8 cellular contexts compared by ENCODE assay signal in genomic region chr2:210476194-210477128, GRCh38. TPM values are rescaled to one million over a fixed set of nuclear protein-coding genes. Genes with fewer than 3 reads are reported as not detected.
DNase-seq lines count a peak whose midpoint lies in the region; ATAC-seq, FAIRE-seq and TF ChIP-seq lines count a peak whose summit lies in the region.

TSS of gene LANCL1 (minus strand) at chr2:210476759. CDS start at chr2:210476396, 363 bp downstream.

- peak; percentile 80 for DNase-seq in NCI-H1694 (lab: John Stamatoyannopoulos, UW)
- peak; percentile 45 to 96 (median 89) for DNase-seq in anterior cingulate cortex (lab: John Stamatoyannopoulos, UW)
- DNase-seq in right atrium auricular region (ENCODE audit: low spot score): peak; percentile 95
- DNase-seq in psoas muscle: peak; percentile 90 to 94
- DNase-seq in urothelium cell line (ENCODE audit: low spot score): peak; percentile 92

- ATAC-seq in HG02884 (IDR thresholded peaks at IDR 0.05; ENCODE audit: unreplicated experiment) (peak; percentile 99), psoas muscle (peak; percentile 99 to 100 (median 100))

- WGBS in psoas muscle, 3 donors: 0 to 1% (median 0%) methylated on average over 49 of the region's 49 CpGs

- peak within 1 kb of the TSS; percentile 74 to 77 for H3K4me3 ChIP-seq in right atrium auricular region
- peak within 1 kb of the TSS; percentile 95 for H3K4me3 ChIP-seq in psoas muscle

- H3K9me3 ChIP-seq in right atrium auricular region (no peaks in the 10 kb centered on the region), psoas muscle (no peaks in the 10 kb centered on the region)

- peak; percentile 83 for TF ChIP-seq POLR2A in GM15510 (IDR thresholded peaks at IDR 0.05; ENCODE audit: borderline replicate concordance, extremely low read depth, insufficient read length)

- no peak for FAIRE-seq in urothelium cell line (lab: Jason Lieb, UNC)

- H3K36me3 ChIP-seq in right atrium auricular region (peaks cover 13% of the 10 kb centered on the region), psoas muscle (ENCODE audit: insufficient read depth in 1 of 2, low read depth in 1 of 2) (peaks cover 0 to 14% of the 10 kb centered on the region in 2 donors)

- H3K27ac ChIP-seq in right atrium auricular region (peak within 1 kb of the TSS; percentile 66 to 81), psoas muscle (peak within 1 kb of the TSS; percentile 82)

- H3K27me3 ChIP-seq in right atrium auricular region (no peaks in the 10 kb centered on the region), psoas muscle (ENCODE audit: insufficient read depth in 3 of 3, low read length in 2 of 3) (no peaks in the 10 kb centered on the region)

- intact Hi-C loops in T-helper 2 cell treated with Interferon-gamma antibody and Interleukin-4, amounts not matched to agents 100 ng/mL and 5 ng/mL, for 36 hours (cut with micrococcal nuclease): loop anchor here (1.0 to 2.0 kb wide), 4 partner anchors 14 to 474 kb away; partner anchors contain the start of gene RPE
- intact Hi-C loops in psoas muscle (cut with DNase I): no loop called here

- TF ChIP-seq CTCF in right atrium auricular region (IDR thresholded peaks at IDR 0.05) (no peak), psoas muscle (IDR thresholded peaks at IDR 0.05) (no peak)

- H3K4me1 ChIP-seq in right atrium auricular region (peaks cover 0 to 16% of the 10 kb centered on the region in 2 donors), psoas muscle (peaks cover 21% of the 10 kb centered on the region)

RNA-seq across cellular contexts. Expression of gene LANCL1, which starts in this region (rescaled TPM):
- 33.3 and 35.8 TPM in 2 replicates for total RNA-seq in T-helper 2 cell treated with Interferon-gamma antibody and Interleukin-4, amounts not matched to agents 100 ng/mL and 5 ng/mL, for 36 hours
- total RNA-seq in right atrium auricular region (10 to 100 TPM; 27.4 to 43.2 TPM), psoas muscle (10 to 100 TPM; 28.3 to 41.0 (median 38.8) TPM)
- 10 to 100 TPM in 2 of 3 donors, 1 to 10 TPM in 1; 8.8 to 36.0 (median 14.4) TPM for polyA plus RNA-seq in psoas muscle

Comparison
In these comparisons a context has a peak if more than half of its experiments do, and no peak if none do; other contexts are left out.
1. Peak in every context shown above with its lines: DNase-seq, ATAC-seq, H3K4me3 ChIP-seq and H3K27ac ChIP-seq.